1 cellular context compared by ENCODE assay signal in the genomic region with DNA sequence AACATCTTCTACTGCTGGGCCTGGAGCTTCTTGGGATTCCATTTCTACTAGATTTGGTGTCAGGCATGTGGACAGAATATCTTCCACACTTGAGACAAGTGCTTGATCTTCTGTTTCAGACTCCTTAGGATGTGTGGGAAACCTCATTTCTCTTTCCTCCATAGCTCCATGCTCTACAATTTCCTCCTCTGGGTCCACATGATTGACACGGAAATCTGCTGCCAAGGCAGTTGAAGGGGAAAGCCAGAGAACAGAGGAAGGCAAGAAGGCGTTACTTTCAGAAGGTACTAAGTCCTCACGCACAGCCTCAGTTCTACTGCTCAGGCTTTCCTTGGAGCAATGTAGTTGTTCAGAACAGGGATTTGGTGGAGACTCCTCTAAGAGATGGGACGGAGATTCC.
TF ChIP-seq lines count a peak whose summit lies in the region.

No MANE protein-coding gene starts in this region.

TF ChIP-seq in HepG2, 621 proteins besides CTCF, POLR2A, EP300 and RAD21:
- TF ChIP-seq BRD4 (CRISPR knock-in tag; IDR thresholded peaks at IDR 0.05), result no peak
TF ChIP-seq in HepG2: peak in this region for 0.
